16 cellular contexts compared by ENCODE assay signal in genomic region chr1:183731151-183731550, GRCh38.
"Had no signal": no experiment of that assay in that cellular context is flagged by ENCODE, and none has a peak within 500 bp of the region (broad histone marks: within the 10 kb centered on the region; RNA-seq: fewer than 3 reads in every experiment).

No MANE protein-coding gene starts in this region.

- H3K27ac ChIP-seq: epithelial cell of prostate, gastrocnemius medialis, sigmoid colon had no signal

- H3K27me3 ChIP-seq: gastrocnemius medialis, sigmoid colon had no signal

- H3K4me3 ChIP-seq: gastrocnemius medialis, sigmoid colon had no signal

- ATAC-seq: gastrocnemius medialis, left ventricle myocardium superior had no signal

- H3K4me1 ChIP-seq: gastrocnemius medialis had no signal

- H3K9me3 ChIP-seq: gastrocnemius medialis, sigmoid colon had no signal

- H3K36me3 ChIP-seq: gastrocnemius medialis, sigmoid colon had no signal

- DNase-seq: activated B cell treated with CpG ODN at 0.5 μM for 24 hours; activated CD4-positive, alpha-beta T cell treated with anti-CD3 and anti-CD28 coated beads, Interleukin-2, amount 10 ng/mL, durations not matched to agents 7 days and 5 days; activated CD8-positive, alpha-beta memory T cell treated with anti-CD3 and anti-CD28 coated beads for 24 hours; activated naive CD4-positive, alpha-beta T cell treated with anti-CD3 and anti-CD28 coated beads, Interleukin-2, amount 50 U/mL, for 16 hours; activated T-cell treated with anti-CD3 and anti-CD28 coated beads for 4 hours; effector memory CD4-positive, alpha-beta T cell; gastrocnemius medialis; kidney; left ventricle myocardium superior; mesenchymal stem cell; nephron progenitor cell; sigmoid colon; stimulated activated CD4-positive, alpha-beta T cell treated with anti-CD3 and anti-CD28 coated beads, Interleukin-2, amount 100 ng/mL, for 24 hours; stimulated activated naive B cell treated with anti-CD40 and anti-IgM and Interleukin-4, amounts not matched to agents 10 μg/mL and 1 μg/mL and 100 μg/mL, for 72 hours; substantia nigra had no signal

- FAIRE-seq: kidney had no signal
